In genomic region chr15:40756938-40757337, GRCh38 we compare ENCODE assay signal across 14 cellular contexts. TPM values are rescaled to one million over a fixed set of nuclear protein-coding genes. Genes with fewer than 3 reads are reported as not detected.
DNase-seq lines count a peak whose midpoint lies in the region; ATAC-seq and TF ChIP-seq lines count a peak whose summit lies in the region.
"Had no signal": no experiment of that assay in that cellular context is flagged by ENCODE, and none has a peak within 500 bp of the region (broad histone marks: within the 10 kb centered on the region; RNA-seq: fewer than 3 reads in every experiment).

No MANE protein-coding gene starts in this region.

- TF ChIP-seq POLR2A in erythroblast (IDR thresholded peaks at IDR 0.05; ENCODE audit: low read length) (no peak), prostate gland (IDR thresholded peaks at IDR 0.05) (no peak)

- H3K4me1 ChIP-seq in A673 (ENCODE audit: insufficient read depth, low read length, poor library complexity, severe bottlenecking) (peaks cover 23% of the 10 kb centered on the region), prostate gland (replicated peaks) (no peaks in the 10 kb centered on the region), GM23248 (ENCODE audit: insufficient read depth) (no peaks in the 10 kb centered on the region; the same call in 1 of the 2 replicates), tibial artery (peaks cover 0 to 23% (median 13%) of the 10 kb centered on the region in 4 donors)

- H3F3A ChIP-seq in GM23248 (ENCODE audit: insufficient read depth), result no peaks in the 10 kb centered on the region

- intact Hi-C loops in A673 (cut with micrococcal nuclease; ENCODE audit: unreplicated experiment), result no loop called here
- intact Hi-C loops in prostate gland (cut with DNase I), result no loop called here
- intact Hi-C loops in tibial artery (cut with DNase I; ENCODE audit: low total_unique reads), result no loop called here

- H3K9ac ChIP-seq in GM23248, result no peak overlapping the region

- TF ChIP-seq CTCF in A673 (conservative IDR thresholded peaks at IDR 0.05; ENCODE audit: low read depth, low read length) (no peak), RWPE1 (conservative IDR thresholded peaks at IDR 0.05; ENCODE audit: low read depth) (no peak), prostate gland (IDR thresholded peaks at IDR 0.05) (no peak), tibial artery (IDR thresholded peaks at IDR 0.05) (no peak)

- H3K4me3 ChIP-seq in A673 (ENCODE audit: low read depth, low read length, poor library complexity, severe bottlenecking) (no peak overlapping the region), prostate gland (no peak overlapping the region), GM23248 (no peak overlapping the region), tibial artery (no peak overlapping the region)
- H3K4me3 ChIP-seq: SJSA1 had no signal

- CTCF ChIA-PET in A673 (lab: Charles Lee) (interaction anchor here (0.5 kb wide), 1 partner anchor 92 kb away, joined by 3 read pairs; no protein-coding TSS in a partner anchor), RWPE1 (lab: Yijun Ruan, JAX) (no interaction called here)

- H3K79me2 ChIP-seq in GM23248 (ENCODE audit: insufficient read depth), result peaks cover 31% of the 10 kb centered on the region

- H3K27ac ChIP-seq in A673 (ENCODE audit: low read depth, low read length, poor library complexity, severe bottlenecking) (no peak overlapping the region), RWPE1 (peak overlapping the region; percentile 51), prostate gland (no peak overlapping the region), GM23248 (no peak overlapping the region), tibial artery (no peak overlapping the region)
- H3K27ac ChIP-seq: SJSA1 had no signal

- no peaks in the 10 kb centered on the region for H4K20me1 ChIP-seq in GM23248 (ENCODE audit: insufficient read depth)

- H2AFZ ChIP-seq in GM23248, result no peak overlapping the region

- 16% methylated on average over 6 of the region's 6 CpGs for WGBS in prostate gland
- WGBS in GM23248 (ENCODE audit: low coverage in 1 of 2, low lambda C conversion rate in 2 of 2, missing lambda C conversion rate in 2 of 2), 2 experiments, result 44 to 52% methylated on average over 6 of the region's 6 CpGs

- no TSS peak for BruUV-seq in A673 (replicated peaks; lab: Mats Ljungman, UMichigan)

- no peaks in the 10 kb centered on the region for H3K9me2 ChIP-seq in GM23248 (ENCODE audit: insufficient read depth)

- POLR2A ChIA-PET in A673 (lab: Charles Lee; ENCODE audit: low non-redundant PET) (no interaction called here), RWPE1 (lab: Yijun Ruan, JAX; ENCODE audit: low non-redundant PET) (interaction anchor here (1.2 kb wide), 1 partner anchor 13 kb away, joined by 3 read pairs; the partner anchor contains the start of gene C15orf62)

- in situ Hi-C loops in GM23248 (cut with MboI), result no loop called here

- H3K9me3 ChIP-seq in A673 (ENCODE audit: low read depth, low read length, poor library complexity, severe bottlenecking) (no peaks in the 10 kb centered on the region), prostate gland (no peaks in the 10 kb centered on the region), GM23248 (ENCODE audit: low read depth) (no peaks in the 10 kb centered on the region), tibial artery (no peaks in the 10 kb centered on the region)
- H3K9me3 ChIP-seq: SJSA1 had no signal

- peaks cover 7% of the 10 kb centered on the region for H3K36me3 ChIP-seq in A673 (ENCODE audit: insufficient read depth, low read length, poor library complexity, severe bottlenecking)
- H3K36me3 ChIP-seq in prostate gland, result peaks cover 0 to under 1% of the 10 kb centered on the region in 2 donors
- no peaks in the 10 kb centered on the region for H3K36me3 ChIP-seq in GM23248 (ENCODE audit: low read depth)
- H3K36me3 ChIP-seq in tibial artery, result peaks cover 0 to 13% (median 1%) of the 10 kb centered on the region in 3 donors

- H3K27me3 ChIP-seq in A673 (replicated peaks; ENCODE audit: insufficient read depth, low read depth, low read length, poor library complexity) (no peaks in the 10 kb centered on the region), prostate gland (replicated peaks; ENCODE audit: insufficient read depth) (no peaks in the 10 kb centered on the region), GM23248 (replicated peaks; ENCODE audit: insufficient read depth) (no peaks in the 10 kb centered on the region), tibial artery (no peaks in the 10 kb centered on the region)
- H3K27me3 ChIP-seq: SJSA1 had no signal

- no peak overlapping the region for H3K4me2 ChIP-seq in GM23248 (ENCODE audit: unreplicated experiment)

- no peak for ATAC-seq in HG02852 (IDR thresholded peaks at IDR 0.05; ENCODE audit: unreplicated experiment)
- ATAC-seq: right cardiac atrium had no signal

- peak; percentile 79 for DNase-seq in A673 (ENCODE audit: low spot score)
- DNase-seq in ELF-1 (ENCODE audit: low read depth, low spot score), result peak; percentile 41
- DNase-seq in RWPE1 (ENCODE audit: low spot score), result no peak
- DNase-seq in erythroblast (lab: John Stamatoyannopoulos, UW), result peak; percentile 56 to 84
- DNase-seq in prostate gland (ENCODE audit: low spot score), result no peak
- no peak for DNase-seq in GM23248
- DNase-seq in tibial artery, result no peak
- DNase-seq: activated CD4-positive, alpha-beta memory T cell treated with anti-CD3 and anti-CD28 coated beads for 36 hours; H7; KG1; NCI-H446 treated with DMSO at 0.1 percent for 48 hours; right cardiac atrium had no signal

RNA-seq across cellular contexts. Expression of gene RMDN3, which starts 1.9 kb away (rescaled TPM):
- total RNA-seq in A673 (2021) (50.8 and 50.9 TPM in 2 replicates), prostate gland (10 to 100 TPM; 28.2 to 31.9 TPM)
- 25.9 and 30.0 TPM in 2 replicates for total RNA-seq in GM23248 (2014; rRNA removed; shearing (Covaris generic))
- polyA plus RNA-seq in GM23248 (2016; fragmentation: Nextera tagmentation; extraction: Ambion mirVana), result 41.4 TPM in 2 replicates

RNA-seq across cellular contexts. Expression of gene GCHFR, which starts 6.9 kb away (rescaled TPM):
- total RNA-seq in A673 (2021) (7.1 and 10.8 TPM in 2 replicates), prostate gland (10 to 100 TPM; 14.3 to 61.3 TPM)
- 0.54 and 8.9 TPM in 2 replicates for total RNA-seq in GM23248 (2014; rRNA removed; shearing (Covaris generic))
- polyA plus RNA-seq in GM23248 (2016; fragmentation: Nextera tagmentation; extraction: Ambion mirVana), result 1.8 and 2.3 TPM in 2 replicates

RNA-seq across cellular contexts. Expression of gene C15orf62, which starts 12.8 kb away (rescaled TPM):
- total RNA-seq in A673 (2021) (0.33 and 0.62 TPM in 2 replicates), prostate gland (1 to 10 TPM in 1 of 2 donors, under 1 TPM in 1; 0.51 to 1.3 TPM)
- not detected in 2 replicates for total RNA-seq in GM23248 (2014; rRNA removed; shearing (Covaris generic))
- polyA plus RNA-seq in GM23248 (2016; fragmentation: Nextera tagmentation; extraction: Ambion mirVana), result 0.11 and 0.28 TPM in 2 replicates

RNA-seq across cellular contexts. Expression of gene ZFYVE19, which starts 50.0 kb away (rescaled TPM):
- total RNA-seq in A673 (2021), result 26.4 and 27.1 TPM in 2 replicates
- 10 to 100 TPM; 39.8 to 43.3 TPM for total RNA-seq in prostate gland
- total RNA-seq in GM23248 (2014; rRNA removed; shearing (Covaris generic)), result 24.2 and 33.5 TPM in 2 replicates
- polyA plus RNA-seq in GM23248 (2016; fragmentation: Nextera tagmentation; extraction: Ambion mirVana), result 11.7 and 15.0 TPM in 2 replicates

RNA-seq across cellular contexts. Expression of gene DNAJC17, which starts 50.3 kb away (rescaled TPM):
- total RNA-seq in A673 (2021) (34.5 and 37.1 TPM in 2 replicates), prostate gland (10 to 100 TPM; 29.2 to 29.6 TPM)
- 13.4 and 64.4 TPM in 2 replicates for total RNA-seq in GM23248 (2014; rRNA removed; shearing (Covaris generic))
- polyA plus RNA-seq in GM23248 (2016; fragmentation: Nextera tagmentation; extraction: Ambion mirVana), result 36.4 and 44.6 TPM in 2 replicates

Comparison
In these comparisons a context has a peak if more than half of its experiments do, and no peak if none do; other contexts are left out.
1. DNase-seq: peak in A673 (single experiment), ELF-1 (single experiment) and erythroblast (2 of 2); none in RWPE1 (single experiment), prostate gland (single experiment), GM23248 (single experiment) and tibial artery (0 of 2).